Comparison of ENCODE assay signal across 11 cellular contexts in the genomic region with DNA sequence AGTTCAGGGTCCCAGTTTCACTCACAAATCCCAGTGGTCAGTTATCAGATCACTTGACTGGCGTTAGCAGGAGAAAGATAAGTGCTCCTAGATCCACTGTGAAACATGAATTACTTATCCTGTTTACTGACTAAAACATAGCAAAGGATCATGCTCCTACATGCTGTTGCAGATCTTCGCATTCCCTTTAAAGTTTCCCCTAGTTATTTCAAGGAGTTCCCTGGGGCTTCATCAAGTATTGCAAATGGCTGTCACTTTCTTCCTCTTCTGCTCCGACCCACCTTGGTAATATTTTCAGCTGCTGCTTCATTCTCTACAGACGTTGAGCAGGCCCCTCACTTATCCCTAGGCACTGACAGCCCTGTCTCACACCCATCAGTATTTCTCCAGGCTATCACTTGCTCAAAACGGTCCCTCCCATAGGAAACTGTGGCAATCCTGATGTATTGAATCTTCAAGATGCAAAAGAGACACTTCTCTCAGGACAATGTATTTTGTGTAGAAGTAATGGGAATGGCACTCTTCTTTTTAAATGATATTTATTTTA.
DNase-seq lines count a peak whose midpoint lies in the region; ATAC-seq and TF ChIP-seq lines count a peak whose summit lies in the region.
"Had no signal": no experiment of that assay in that cellular context is flagged by ENCODE, and none has a peak within 500 bp of the region (broad histone marks: within the 10 kb centered on the region; RNA-seq: fewer than 3 reads in every experiment).

No MANE protein-coding gene starts in this region.

- H3K4me1 Mint-ChIP-seq in nephron = peaks cover 52% of the 10 kb centered on the region
- H3K4me1 Mint-ChIP-seq: naive B cell had no signal

- H4K20me1 ChIP-seq in HCT116 (ENCODE audit: insufficient read depth) = no peaks in the 10 kb centered on the region

- no peak for TF ChIP-seq RAD21 in HCT116 (IDR thresholded peaks at IDR 0.05; ENCODE audit: low read depth)

- H3K9me3 Mint-ChIP-seq in nephron = no peaks in the 10 kb centered on the region
- H3K9me3 Mint-ChIP-seq: naive B cell had no signal

- H3K4me2 ChIP-seq in HCT116 (ENCODE audit: low read length) = peak overlapping the region; percentile 62

- peak overlapping the region; percentile 40 for H2AFZ ChIP-seq in ACC112 (ENCODE audit: low read length, unreplicated experiment)
- H2AFZ ChIP-seq in HCT116 (ENCODE audit: low read depth, low read length, poor library complexity, severe bottlenecking) = no peak overlapping the region

- POLR2A ChIA-PET in HCT116 (lab: Charles Lee) = no interaction called here

- H3K79me2 ChIP-seq in ACC112 (ENCODE audit: control insufficient read depth, insufficient read depth, low read length, unreplicated experiment) = peaks cover 7% of the 10 kb centered on the region
- no peaks in the 10 kb centered on the region for H3K79me2 ChIP-seq in HCT116 (ENCODE audit: insufficient read depth, low read length)

- H3K4me3 ChIP-seq in ACC112 (ENCODE audit: low read depth, low read length) = peak overlapping the region; percentile 13; the same call in 1 of the 2 replicates
- H3K4me3 ChIP-seq in HCT116 (replicated peaks in 1 of 2; ENCODE audit: low read depth in 1 of 2, low read length in 2 of 2) = peak overlapping the region in 1 of 2 experiments; percentile 19; a peak in 1 of 4 replicates
- no peak overlapping the region for H3K4me3 ChIP-seq in body of pancreas

- H3K27me3 Mint-ChIP-seq in nephron (ENCODE audit: low read depth) = no peaks in the 10 kb centered on the region
- H3K27me3 Mint-ChIP-seq: naive B cell had no signal

- DNase-seq in HCT116 (ENCODE audit: low read depth, low spot score) (no peak), body of pancreas (no peak), foreskin melanocyte (no peak)
- DNase-seq: activated CD8-positive, alpha-beta memory T cell treated with anti-CD3 and anti-CD28 coated beads, Interleukin-2, amount 50 U/mL, for 48 hours; naive B cell; stimulated activated CD4-positive, alpha-beta T cell treated with anti-CD3 and anti-CD28 coated beads, Interleukin-15, amount 100 ng/mL, for 24 hours had no signal

- peak overlapping the region; percentile 37 to 41 (median 41) for H3K27ac Mint-ChIP-seq in nephron
- H3K27ac Mint-ChIP-seq: naive B cell had no signal

- H3K4me3 Mint-ChIP-seq in nephron = no peak overlapping the region
- H3K4me3 Mint-ChIP-seq: naive B cell had no signal

- H3K27me3 ChIP-seq in ACC112 (ENCODE audit: insufficient read depth, low read length) (no peaks in the 10 kb centered on the region), HCT116 (ENCODE audit: insufficient read depth, low read length) (no peaks in the 10 kb centered on the region), body of pancreas (no peaks in the 10 kb centered on the region)

- no peaks in the 10 kb centered on the region for H3K9me2 ChIP-seq in HCT116 (ENCODE audit: insufficient read depth)

- WGBS in body of pancreas, 2 donors = 78 to 84% methylated on average over 5 of the region's 5 CpGs

- H3K9ac ChIP-seq in HCT116 (ENCODE audit: low read length) = peak overlapping the region; percentile 34

- H3K27ac ChIP-seq in ACC112 (ENCODE audit: low read depth, low read length) (peak overlapping the region; percentile 94), HCT116 (ENCODE audit: low read depth, low read length) (peak overlapping the region; percentile 83), body of pancreas (peak overlapping the region; percentile 22 to 69 (median 48))

- H3K36me3 Mint-ChIP-seq in nephron (ENCODE audit: low read depth) = peaks cover 5% of the 10 kb centered on the region
- H3K36me3 Mint-ChIP-seq: naive B cell had no signal

- no TSS peak for BruUV-seq in HCT116 (replicated peaks; lab: Mats Ljungman, UMichigan)

- TF ChIP-seq CTCF in HCT116 (IDR thresholded peaks at IDR 0.05 in 2 of 3, conservative IDR thresholded peaks at IDR 0.05 in 1 of 3; ENCODE audit: borderline replicate concordance in 1 of 3, insufficient read depth in 1 of 3, low read depth in 2 of 3, low read length in 2 of 3) (no peak), body of pancreas (IDR thresholded peaks at IDR 0.05) (no peak), nephron (IDR thresholded peaks at IDR 0.05; ENCODE audit: unreplicated experiment in 3 of 3) (no peak)

- ATAC-seq in HCT116 (peak; percentile 34), body of pancreas (no peak), HG03378 (IDR thresholded peaks at IDR 0.05; ENCODE audit: unreplicated experiment) (no peak), HG03039 (IDR thresholded peaks at IDR 0.05; ENCODE audit: unreplicated experiment) (no peak), GM21423 (IDR thresholded peaks at IDR 0.05; ENCODE audit: unreplicated experiment) (no peak)

- H3K4me1 ChIP-seq in ACC112 (ENCODE audit: control insufficient read depth, insufficient read depth, low read length, unreplicated experiment) = peaks cover 46% of the 10 kb centered on the region
- H3K4me1 ChIP-seq in HCT116 (ENCODE audit: control insufficient read depth in 1 of 2, insufficient read depth in 2 of 2, low read length in 2 of 2) = peaks cover 50 to 51% of the 10 kb centered on the region in 2 experiments
- peaks cover 31% of the 10 kb centered on the region for H3K4me1 ChIP-seq in body of pancreas

- no peaks in the 10 kb centered on the region for H3K9me3 ChIP-seq in HCT116 (ENCODE audit: control insufficient read depth in 1 of 2, insufficient read depth in 1 of 2, low read depth in 1 of 2, low read length in 2 of 2)
- H3K9me3 ChIP-seq in body of pancreas = no peaks in the 10 kb centered on the region

- TF ChIP-seq POLR2A in HCT116 (IDR thresholded peaks at IDR 0.05; ENCODE audit: borderline replicate concordance, extremely low read depth, insufficient read depth, insufficient read length) (no peak), body of pancreas (IDR thresholded peaks at IDR 0.05) (no peak)

- intact Hi-C loops in HCT116 (cut with micrococcal nuclease) = no loop called here
- intact Hi-C loops in body of pancreas (cut with DNase I) = no loop called here

- H3K36me3 ChIP-seq in ACC112 (ENCODE audit: insufficient read depth, low read length) = no peaks in the 10 kb centered on the region
- H3K36me3 ChIP-seq in HCT116 (ENCODE audit: control insufficient read depth in 1 of 2, insufficient read depth in 2 of 2, low read length in 2 of 2) = no peaks in the 10 kb centered on the region
- H3K36me3 ChIP-seq in body of pancreas (replicated peaks in 1 of 2; ENCODE audit: insufficient read depth in 1 of 2, low read depth in 2 of 2) = no peaks in the 10 kb centered on the region

- CTCF ChIA-PET in HCT116 (lab: Charles Lee) = no interaction called here

- RAD21 ChIA-PET in HCT116 (lab: Charles Lee; ENCODE audit: low non-redundant PET in 1 of 2, low total read pairs in 2 of 2, uncharacterized antibody in 2 of 2, unreplicated experiment in 2 of 2) = no interaction called here

TF ChIP-seq in HCT116, 20 proteins besides CTCF, POLR2A, EP300 and RAD21:
- TF ChIP-seq JUND (IDR thresholded peaks at IDR 0.05) (no peak), EZH2phosphoT487 (IDR thresholded peaks at IDR 0.05; ENCODE audit: borderline replicate concordance) (no peak), SRF (IDR thresholded peaks at IDR 0.05; ENCODE audit: low read depth) (no peak), ZNF274 (IDR thresholded peaks at IDR 0.05; ENCODE audit: low read depth, low read length) (no peak), YY1 (IDR thresholded peaks at IDR 0.05; ENCODE audit: extremely low read depth, insufficient replicate concordance, low read depth, low read length) (no peak), ELF1 (IDR thresholded peaks at IDR 0.05; ENCODE audit: borderline replicate concordance, low read depth) (no peak), POLR2AphosphoS5 (IDR thresholded peaks at IDR 0.05; ENCODE audit: low read depth, low read length) (no peak), EZH2 (IDR thresholded peaks at IDR 0.05) (no peak), CBX3 (IDR thresholded peaks at IDR 0.05; ENCODE audit: low read depth) (no peak), ZFX (IDR thresholded peaks at IDR 0.05) (no peak), SP1 (IDR thresholded peaks at IDR 0.05; ENCODE audit: low read depth) (no peak), EGR1 (IDR thresholded peaks at IDR 0.05; ENCODE audit: low read depth) (no peak)
- TF ChIP-seq, protein P1, sequence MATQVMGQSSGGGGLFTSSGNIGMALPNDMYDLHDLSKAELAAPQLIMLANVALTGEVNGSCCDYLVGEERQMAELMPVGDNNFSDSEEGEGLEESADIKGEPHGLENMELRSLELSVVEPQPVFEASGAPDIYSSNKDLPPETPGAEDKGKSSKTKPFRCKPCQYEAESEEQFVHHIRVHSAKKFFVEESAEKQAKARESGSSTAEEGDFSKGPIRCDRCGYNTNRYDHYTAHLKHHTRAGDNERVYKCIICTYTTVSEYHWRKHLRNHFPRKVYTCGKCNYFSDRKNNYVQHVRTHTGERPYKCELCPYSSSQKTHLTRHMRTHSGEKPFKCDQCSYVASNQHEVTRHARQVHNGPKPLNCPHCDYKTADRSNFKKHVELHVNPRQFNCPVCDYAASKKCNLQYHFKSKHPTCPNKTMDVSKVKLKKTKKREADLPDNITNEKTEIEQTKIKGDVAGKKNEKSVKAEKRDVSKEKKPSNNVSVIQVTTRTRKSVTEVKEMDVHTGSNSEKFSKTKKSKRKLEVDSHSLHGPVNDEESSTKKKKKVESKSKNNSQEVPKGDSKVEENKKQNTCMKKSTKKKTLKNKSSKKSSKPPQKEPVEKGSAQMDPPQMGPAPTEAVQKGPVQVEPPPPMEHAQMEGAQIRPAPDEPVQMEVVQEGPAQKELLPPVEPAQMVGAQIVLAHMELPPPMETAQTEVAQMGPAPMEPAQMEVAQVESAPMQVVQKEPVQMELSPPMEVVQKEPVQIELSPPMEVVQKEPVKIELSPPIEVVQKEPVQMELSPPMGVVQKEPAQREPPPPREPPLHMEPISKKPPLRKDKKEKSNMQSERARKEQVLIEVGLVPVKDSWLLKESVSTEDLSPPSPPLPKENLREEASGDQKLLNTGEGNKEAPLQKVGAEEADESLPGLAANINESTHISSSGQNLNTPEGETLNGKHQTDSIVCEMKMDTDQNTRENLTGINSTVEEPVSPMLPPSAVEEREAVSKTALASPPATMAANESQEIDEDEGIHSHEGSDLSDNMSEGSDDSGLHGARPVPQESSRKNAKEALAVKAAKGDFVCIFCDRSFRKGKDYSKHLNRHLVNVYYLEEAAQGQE (IDR thresholded peaks at IDR 0.05; ENCODE audit: low read depth) = no peak
- TF ChIP-seq, protein P2, sequence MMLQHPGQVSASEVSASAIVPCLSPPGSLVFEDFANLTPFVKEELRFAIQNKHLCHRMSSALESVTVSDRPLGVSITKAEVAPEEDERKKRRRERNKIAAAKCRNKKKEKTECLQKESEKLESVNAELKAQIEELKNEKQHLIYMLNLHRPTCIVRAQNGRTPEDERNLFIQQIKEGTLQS (IDR thresholded peaks at IDR 0.05) = no peak
